Comparison of ENCODE assay signal across 1 cellular context in genomic region chr4:2733001-2733843, GRCh38.
TF ChIP-seq lines count a peak whose summit lies in the region.

No MANE protein-coding gene starts in this region.

TF ChIP-seq in K562, 482 proteins besides CTCF, POLR2A, EP300 and RAD21:
- TF ChIP-seq RBM22 (IDR thresholded peaks at IDR 0.05; ENCODE audit: low read depth, low read length, poor library complexity, severe bottlenecking) (peak; percentile 64), MYNN (IDR thresholded peaks at IDR 0.05) (peak; percentile 42; the same call in 1 of the 2 replicates), MYNN (CRISPR knock-in tag; IDR thresholded peaks at IDR 0.05) (no peak), POLR2G (IDR thresholded peaks at IDR 0.05; ENCODE audit: low read depth, low read length) (peak; percentile 60), ZNF217 (CRISPR knock-in tag; IDR thresholded peaks at IDR 0.05) (no peak)
TF ChIP-seq in K562: peak in this region for 3.
